Comparison of ENCODE assay signal across 32 cellular contexts in genomic region chr5:80289320-80289719, GRCh38. TPM values are rescaled to one million over a fixed set of nuclear protein-coding genes. Genes with fewer than 3 reads are reported as not detected.
DNase-seq lines count a peak whose midpoint lies in the region; ATAC-seq, FAIRE-seq and TF ChIP-seq lines count a peak whose summit lies in the region.
"Had no signal": no experiment of that assay in that cellular context is flagged by ENCODE, and none has a peak within 500 bp of the region (broad histone marks: within the 10 kb centered on the region; RNA-seq: fewer than 3 reads in every experiment).

No MANE protein-coding gene starts in this region.

- H3K4me1 ChIP-seq in HepG2 (ENCODE audit: insufficient read depth, low read length) (no peaks in the 10 kb centered on the region), neural progenitor cell (peaks cover 7% of the 10 kb centered on the region)
- H3K4me1 ChIP-seq: BE2C, BLaER1 had no signal

- H3K4me1 Mint-ChIP-seq in neural progenitor cell (peaks cover 4% of the 10 kb centered on the region), osteocyte (ENCODE audit: unreplicated experiment) (no peaks in the 10 kb centered on the region)

- TF ChIP-seq POLR2A in HepG2 (IDR thresholded peaks at IDR 0.05; ENCODE audit: insufficient read depth in 1 of 2, low read depth in 2 of 2, low read length in 2 of 2), result no peak

- H3K36me3 ChIP-seq in bronchial epithelial cell (ENCODE audit: control insufficient read depth, insufficient read depth, low read length) (no peaks in the 10 kb centered on the region), HepG2 (replicated peaks in 1 of 2; ENCODE audit: control insufficient read depth in 1 of 2, insufficient read depth in 2 of 2, low read length in 2 of 2) (no peaks in the 10 kb centered on the region), neural progenitor cell (no peaks in the 10 kb centered on the region)
- H3K36me3 ChIP-seq: BE2C, BLaER1 had no signal

- peak; percentile 56 for ATAC-seq in HepG2
- ATAC-seq in HG03469 (IDR thresholded peaks at IDR 0.05; ENCODE audit: unreplicated experiment), result no peak
- no peak for ATAC-seq in GM21786 (IDR thresholded peaks at IDR 0.05; ENCODE audit: unreplicated experiment)
- ATAC-seq: GM12878 had no signal

- H3K4me3 ChIP-seq in bronchial epithelial cell (ENCODE audit: low read depth, low read length) (no peak overlapping the region), HepG2 (replicated peaks in 1 of 3; ENCODE audit: insufficient read depth in 1 of 3, low read depth in 2 of 3, low read length in 3 of 3) (no peak overlapping the region), neural progenitor cell (no peak overlapping the region)
- H3K4me3 ChIP-seq: BLaER1, GM12878 had no signal

- peak; percentile 36 for FAIRE-seq in bronchial epithelial cell (lab: Jason Lieb, UNC)
- FAIRE-seq in HepG2 (lab: Jason Lieb, UNC), result no peak
- FAIRE-seq: A204.1, GM12878, GM12892, GM18507 had no signal

- H3K27me3 Mint-ChIP-seq in neural progenitor cell (ENCODE audit: insufficient read depth, low read depth), result peaks cover 5% of the 10 kb centered on the region
- H3K27me3 Mint-ChIP-seq in osteocyte (ENCODE audit: unreplicated experiment), result peaks cover 18% of the 10 kb centered on the region
- H3K27me3 Mint-ChIP-seq: CD4-positive, alpha-beta memory T cell had no signal

- no peak overlapping the region for H3K4me3 Mint-ChIP-seq in neural progenitor cell
- no peak overlapping the region for H3K4me3 Mint-ChIP-seq in osteocyte (ENCODE audit: unreplicated experiment)
- H3K4me3 Mint-ChIP-seq: CD14-positive monocyte; CD4-positive, alpha-beta memory T cell; CD4-positive, CD25-positive, alpha-beta regulatory T cell; CD8-positive, alpha-beta memory T cell had no signal

- POLR2A ChIA-PET in HepG2 (lab: Yijun Ruan, JAX), result no interaction called here

- in situ Hi-C loops in HepG2 (cut with HindIII; ENCODE audit: extremely low pct_ligation_motif_present, low pct_unique_long_range_greater_than_20kb), result no loop called here

- H2AFZ ChIP-seq in HepG2 (ENCODE audit: low read length) (no peak overlapping the region), neural progenitor cell (replicated peaks) (no peak overlapping the region)

- no peak for TF ChIP-seq RAD21 in HepG2 (CRISPR knock-in tag; IDR thresholded peaks at IDR 0.05)

- no peak overlapping the region for H3K9ac ChIP-seq in HepG2 (ENCODE audit: insufficient read depth, low read depth, low read length)
- H3K9ac ChIP-seq in neural progenitor cell, result no peak overlapping the region
- H3K9ac ChIP-seq: BLaER1 had no signal

- H3K27ac ChIP-seq in HepG2 (ENCODE audit: extremely low read length, insufficient read depth, low read length) (no peak overlapping the region), neural progenitor cell (no peak overlapping the region)
- H3K27ac ChIP-seq: BLaER1 had no signal

- 20% methylated on average over 1 of the region's 2 CpGs for WGBS in HepG2 (ENCODE audit: low lambda C conversion rate)

- intact Hi-C loops in HepG2 (cut with micrococcal nuclease; ENCODE audit: unreplicated experiment), result no loop called here

- H3F3A ChIP-seq in neural progenitor cell (ENCODE audit: low read depth), result no peaks in the 10 kb centered on the region

- H3K9me3 Mint-ChIP-seq in neural progenitor cell, result no peaks in the 10 kb centered on the region
- H3K9me3 Mint-ChIP-seq in osteocyte (ENCODE audit: unreplicated experiment), result no peaks in the 10 kb centered on the region
- H3K9me3 Mint-ChIP-seq: CD8-positive, alpha-beta memory T cell had no signal

- TF ChIP-seq EP300 in HepG2 (IDR thresholded peaks at IDR 0.05; ENCODE audit: low read depth in 2 of 2, low read length in 2 of 2) (no peak), HepG2 (CRISPR knock-in tag; IDR thresholded peaks at IDR 0.05; ENCODE audit: borderline replicate concordance) (no peak)

- no TSS peak for BruUV-seq in HepG2 (replicated peaks; lab: Mats Ljungman, UMichigan)

- H3K4me2 ChIP-seq in HepG2 (ENCODE audit: low read depth, low read length), result no peak overlapping the region
- no peak overlapping the region for H3K4me2 ChIP-seq in neural progenitor cell
- H3K4me2 ChIP-seq: BLaER1 had no signal

- CTCF ChIA-PET in HepG2 (lab: Yijun Ruan, JAX; ENCODE audit: low intra/inter-chr PET ratio, low total read pairs), result no interaction called here

- TF ChIP-seq CTCF in bronchial epithelial cell (IDR thresholded peaks at IDR 0.05; ENCODE audit: insufficient read depth, low read length, severe bottlenecking) (no peak), HepG2 (CRISPR knock-in tag; IDR thresholded peaks at IDR 0.05) (no peak), neural progenitor cell (IDR thresholded peaks at IDR 0.05) (no peak), osteocyte (IDR thresholded peaks at IDR 0.05) (no peak)

- no peaks in the 10 kb centered on the region for H3K36me3 Mint-ChIP-seq in neural progenitor cell
- H3K36me3 Mint-ChIP-seq in osteocyte (ENCODE audit: unreplicated experiment), result no peaks in the 10 kb centered on the region
- H3K36me3 Mint-ChIP-seq: CD14-positive monocyte; CD4-positive, CD25-positive, alpha-beta regulatory T cell; CD8-positive, alpha-beta memory T cell had no signal

- H3K9me3 ChIP-seq in HepG2 (ENCODE audit: low read length), result no peaks in the 10 kb centered on the region
- H3K9me3 ChIP-seq in neural progenitor cell (ENCODE audit: low read depth), result no peaks in the 10 kb centered on the region
- H3K9me3 ChIP-seq: BE2C had no signal

- H3K27ac Mint-ChIP-seq in neural progenitor cell (peak overlapping the region; percentile 29), osteocyte (ENCODE audit: unreplicated experiment) (no peak overlapping the region)
- H3K27ac Mint-ChIP-seq: CD14-positive monocyte had no signal

- DNase-seq in bronchial epithelial cell (ENCODE audit: low read depth), result no peak
- DNase-seq in HepG2 (ENCODE audit: low spot score), result no peak
- DNase-seq in neural progenitor cell (ENCODE audit: low spot score), result no peak
- DNase-seq in osteocyte (ENCODE audit: extremely low spot score, unreplicated experiment), result peak; percentile 59
- no peak for DNase-seq in mucosa of gallbladder (ENCODE audit: low spot score)
- DNase-seq: 8988T; ACHN; BE2C; C1 segment of cervical spinal cord; CD4-positive, alpha-beta memory T cell; CD4-positive, CD25-positive, alpha-beta regulatory T cell; CD8-positive, alpha-beta memory T cell; COR-L47; DMS 273 treated with DMSO at 0.1 percent for 48 hours; DMS153; DMS53; DMS79; DND-41; EL; GDM1 had no signal

- H3K79me2 ChIP-seq in HepG2 (ENCODE audit: insufficient read depth, low read length) (no peaks in the 10 kb centered on the region), neural progenitor cell (ENCODE audit: low read depth) (no peaks in the 10 kb centered on the region)

- no peaks in the 10 kb centered on the region for H4K20me1 ChIP-seq in HepG2 (ENCODE audit: insufficient read depth, low read length)
- H4K20me1 ChIP-seq in neural progenitor cell (ENCODE audit: low read depth), result no peaks in the 10 kb centered on the region
- H4K20me1 ChIP-seq: BLaER1 had no signal

- no peaks in the 10 kb centered on the region for H3K27me3 ChIP-seq in bronchial epithelial cell (ENCODE audit: control insufficient read depth, insufficient read depth, low read length)
- H3K27me3 ChIP-seq in HepG2 (ENCODE audit: control insufficient read depth in 1 of 2, insufficient read depth in 2 of 2, low read length in 2 of 2), result peaks cover 2 to 7% of the 10 kb centered on the region in 2 experiments; a peak in 2 of 5 replicates
- no peaks in the 10 kb centered on the region for H3K27me3 ChIP-seq in neural progenitor cell
- H3K27me3 ChIP-seq: BE2C, BLaER1 had no signal

RNA-seq across cellular contexts. Expression of gene SPZ1, which starts 30.5 kb away (rescaled TPM):
- total RNA-seq in bronchial epithelial cell (not detected in 2 replicates), HepG2 (2016; rRNA removed; fragmentation: Illumina TruSeq; extraction: Trizol) (not detected in 2 replicates), neural progenitor cell (ENCODE audit: low replicate concordance) (not detected in 2 replicates), osteocyte (not detected in 2 replicates), mucosa of gallbladder (not detected)
- total RNA-seq in HepG2 (2016; cell fraction: cytosol; rRNA removed; fragmentation: Illumina TruSeq; extraction: Trizol; ENCODE audit: low read depth), result not detected in 2 replicates
- total RNA-seq in HepG2 (2016; cell fraction: insoluble cytoplasmic fraction; rRNA removed; fragmentation: Illumina TruSeq; extraction: Trizol), result not detected in 2 replicates
- not detected in 2 replicates for total RNA-seq in HepG2 (2016; cell fraction: membrane; rRNA removed; fragmentation: Illumina TruSeq; extraction: Trizol)
- not detected in 2 replicates for total RNA-seq in HepG2 (2016; cell fraction: nucleus; rRNA removed; fragmentation: Illumina TruSeq; extraction: Trizol)
- not detected in 2 replicates for polyA plus RNA-seq in HepG2 (2011; rRNA removed)
- not detected in 2 replicates for polyA plus RNA-seq in HepG2 (2011; cell fraction: cytosol; rRNA removed)
- polyA plus RNA-seq in HepG2 (2011; cell fraction: nucleus; rRNA removed), result not detected in 2 replicates
- polyA plus RNA-seq in HepG2 (2012), result not detected in 2 replicates
- not detected in 2 replicates for polyA plus RNA-seq in HepG2 (2016; cell fraction: cytosol; fragmentation: Illumina TruSeq; extraction: Trizol; ENCODE audit: low read depth)
- not detected in 2 replicates for polyA plus RNA-seq in HepG2 (2016; cell fraction: insoluble cytoplasmic fraction; fragmentation: Illumina TruSeq; extraction: Trizol; ENCODE audit: low read depth)
- polyA plus RNA-seq in HepG2 (2016; cell fraction: membrane; fragmentation: Illumina TruSeq; extraction: Trizol; ENCODE audit: low read depth), result not detected in 2 replicates
- not detected in 2 replicates for polyA plus RNA-seq in HepG2 (2016; cell fraction: nucleus; fragmentation: Illumina TruSeq; extraction: Trizol; ENCODE audit: insufficient read depth, low read depth)
- polyA minus RNA-seq in HepG2 (2011; rRNA and poly(A)+ RNA removed; ENCODE audit: low replicate concordance), result not detected in 2 replicates
- polyA minus RNA-seq in HepG2 (2011; cell fraction: cytosol; rRNA and poly(A)+ RNA removed), result not detected in 2 replicates
- not detected in 2 replicates for polyA minus RNA-seq in HepG2 (2011; cell fraction: nucleus; rRNA and poly(A)+ RNA removed)
- total RNA-seq: A673; CD4-positive, alpha-beta memory T cell; CD4-positive, CD25-positive, alpha-beta regulatory T cell; CD8-positive, alpha-beta memory T cell; Daoy; G401; GM12878 had no signal
- polyA plus RNA-seq: AG04450; CD14-positive monocyte; CD4-positive, alpha-beta memory T cell; CD4-positive, CD25-positive, alpha-beta regulatory T cell; CD8-positive, alpha-beta memory T cell; GM12878 had no signal

RNA-seq across cellular contexts. Expression of gene SERINC5, which starts 33.5 kb away (rescaled TPM):
- total RNA-seq in bronchial epithelial cell (33.4 and 48.8 TPM in 2 replicates), HepG2 (2016; rRNA removed; fragmentation: Illumina TruSeq; extraction: Trizol) (22.8 and 23.1 TPM in 2 replicates), neural progenitor cell (ENCODE audit: low replicate concordance) (105 and 126 TPM in 2 replicates), osteocyte (40.6 and 43.2 TPM in 2 replicates), mucosa of gallbladder (87.2 TPM)
- 5.4 and 6.5 TPM in 2 replicates for total RNA-seq in HepG2 (2016; cell fraction: cytosol; rRNA removed; fragmentation: Illumina TruSeq; extraction: Trizol; ENCODE audit: low read depth)
- total RNA-seq in HepG2 (2016; cell fraction: insoluble cytoplasmic fraction; rRNA removed; fragmentation: Illumina TruSeq; extraction: Trizol), result 21.5 and 23.8 TPM in 2 replicates
- total RNA-seq in HepG2 (2016; cell fraction: membrane; rRNA removed; fragmentation: Illumina TruSeq; extraction: Trizol), result 9.0 and 9.4 TPM in 2 replicates
- total RNA-seq in HepG2 (2016; cell fraction: nucleus; rRNA removed; fragmentation: Illumina TruSeq; extraction: Trizol), result 33.8 and 36.7 TPM in 2 replicates
- 17.3 TPM in 2 replicates for polyA plus RNA-seq in HepG2 (2011; rRNA removed)
- polyA plus RNA-seq in HepG2 (2011; cell fraction: cytosol; rRNA removed), result 12.6 and 17.2 TPM in 2 replicates
- polyA plus RNA-seq in HepG2 (2011; cell fraction: nucleus; rRNA removed), result 7.1 and 8.9 TPM in 2 replicates
- polyA plus RNA-seq in HepG2 (2012), result 19.5 and 21.6 TPM in 2 replicates
- polyA plus RNA-seq in HepG2 (2016; cell fraction: cytosol; fragmentation: Illumina TruSeq; extraction: Trizol; ENCODE audit: low read depth), result 0.84 and 0.86 TPM in 2 replicates
- polyA plus RNA-seq in HepG2 (2016; cell fraction: insoluble cytoplasmic fraction; fragmentation: Illumina TruSeq; extraction: Trizol; ENCODE audit: low read depth), result 9.7 and 9.9 TPM in 2 replicates
- polyA plus RNA-seq in HepG2 (2016; cell fraction: membrane; fragmentation: Illumina TruSeq; extraction: Trizol; ENCODE audit: low read depth), result 2.2 and 3.1 TPM in 2 replicates
- polyA plus RNA-seq in HepG2 (2016; cell fraction: nucleus; fragmentation: Illumina TruSeq; extraction: Trizol; ENCODE audit: insufficient read depth, low read depth), result 20.5 and 22.1 TPM in 2 replicates
- polyA minus RNA-seq in HepG2 (2011; rRNA and poly(A)+ RNA removed; ENCODE audit: low replicate concordance), result 6.4 and 56.6 TPM in 2 replicates
- 25.1 and 29.5 TPM in 2 replicates for polyA minus RNA-seq in HepG2 (2011; cell fraction: cytosol; rRNA and poly(A)+ RNA removed)
- 22.3 and 25.4 TPM in 2 replicates for polyA minus RNA-seq in HepG2 (2011; cell fraction: nucleus; rRNA and poly(A)+ RNA removed)
